15 cellular contexts compared by ENCODE assay signal in the genomic region with DNA sequence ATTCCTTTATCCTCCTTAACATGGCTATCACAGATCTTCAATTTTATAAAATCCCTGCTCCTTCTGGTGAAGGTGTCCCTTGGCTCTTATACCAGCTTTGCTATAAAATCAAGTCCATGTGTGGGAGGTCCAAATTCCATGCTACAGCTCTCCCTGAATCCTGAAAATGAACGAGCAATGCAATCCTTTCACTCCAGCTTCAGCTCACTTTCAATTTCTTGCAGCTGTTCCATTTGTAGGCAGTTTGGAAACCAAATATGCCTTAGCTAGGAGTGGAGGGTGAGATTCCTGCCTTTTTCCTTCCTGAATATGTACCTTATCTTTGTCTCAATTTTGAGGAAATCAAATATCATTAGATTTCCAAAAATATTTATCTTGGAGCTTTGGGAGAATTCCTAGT.
DNase-seq lines count a peak whose midpoint lies in the region; TF ChIP-seq lines count a peak whose summit lies in the region.
"Had no signal": no experiment of that assay in that cellular context is flagged by ENCODE, and none has a peak within 500 bp of the region (broad histone marks: within the 10 kb centered on the region; RNA-seq: fewer than 3 reads in every experiment).

No MANE protein-coding gene starts in this region.

- H3K4me1 Mint-ChIP-seq in nephron, result peaks cover 26% of the 10 kb centered on the region
- H3K4me1 Mint-ChIP-seq in type B pancreatic cell (ENCODE audit: unreplicated experiment), result no peaks in the 10 kb centered on the region
- H3K4me1 Mint-ChIP-seq: CD14-positive monocyte had no signal

- H3K4me1 ChIP-seq in adipocyte (ENCODE audit: control insufficient read depth, insufficient read depth, low read length), result no peaks in the 10 kb centered on the region
- H3K4me1 ChIP-seq: BLaER1 had no signal

- H3K27me3 Mint-ChIP-seq in nephron (ENCODE audit: low read depth) (no peaks in the 10 kb centered on the region), type B pancreatic cell (no peaks in the 10 kb centered on the region)

- peaks cover 10% of the 10 kb centered on the region for H3K36me3 Mint-ChIP-seq in nephron (ENCODE audit: low read depth)
- no peaks in the 10 kb centered on the region for H3K36me3 Mint-ChIP-seq in type B pancreatic cell
- H3K36me3 Mint-ChIP-seq: CD14-positive monocyte had no signal

- no peak overlapping the region for H3K4me3 Mint-ChIP-seq in nephron
- H3K4me3 Mint-ChIP-seq in type B pancreatic cell, result no peak overlapping the region
- H3K4me3 Mint-ChIP-seq: CD14-positive monocyte; CD4-positive, alpha-beta memory T cell; H9 had no signal

- H3K4me3 ChIP-seq in adipocyte (ENCODE audit: low read length), result no peak overlapping the region
- H3K4me3 ChIP-seq: BLaER1 had no signal

- H3K27ac Mint-ChIP-seq in nephron (peak overlapping the region; percentile 58 to 86 (median 82)), type B pancreatic cell (no peak overlapping the region)
- H3K27ac Mint-ChIP-seq: CD14-positive monocyte; CD4-positive, alpha-beta memory T cell had no signal

- H3K9ac ChIP-seq in adipocyte (ENCODE audit: low read length), result no peak overlapping the region
- H3K9ac ChIP-seq: BLaER1 had no signal

- H3K27me3 ChIP-seq in adipocyte (replicated peaks; ENCODE audit: control insufficient read depth, insufficient read depth, low read length), result no peaks in the 10 kb centered on the region
- H3K27me3 ChIP-seq: BLaER1 had no signal

- H3K9me3 Mint-ChIP-seq in nephron (peaks cover 23% of the 10 kb centered on the region), type B pancreatic cell (peaks cover 5% of the 10 kb centered on the region)

- no peaks in the 10 kb centered on the region for H3K36me3 ChIP-seq in adipocyte (ENCODE audit: control insufficient read depth, insufficient read depth, low read length, severe bottlenecking)
- H3K36me3 ChIP-seq: BLaER1 had no signal

- peaks cover 6% of the 10 kb centered on the region for H3K9me3 ChIP-seq in adipocyte (ENCODE audit: control insufficient read depth, low read length)

- no peak for TF ChIP-seq CTCF in nephron (IDR thresholded peaks at IDR 0.05; ENCODE audit: unreplicated experiment in 3 of 3)
- no peak for TF ChIP-seq CTCF in type B pancreatic cell (conservative IDR thresholded peaks at IDR 0.05)

- DNase-seq in adipocyte (ENCODE audit: low read depth) (peak; percentile 50), fibroblast of peridontal ligament (ENCODE audit: extremely low read depth) (peak; percentile 37), type B pancreatic cell (ENCODE audit: extremely low spot score, unreplicated experiment) (no peak), KG1 (lab: John Stamatoyannopoulos, UW) (no peak), SHP77 (lab: John Stamatoyannopoulos, UW) (no peak), RKO (ENCODE audit: low spot score) (no peak)
- DNase-seq: 8988T; CD4-positive, alpha-beta memory T cell; DMS153; DMS79; GDM1; H9 had no signal

Comparison
In these comparisons a context has a peak if more than half of its experiments do, and no peak if none do; other contexts are left out.
1. DNase-seq: peak in adipocyte (single experiment) and fibroblast of peridontal ligament (single experiment); none in type B pancreatic cell (single experiment), KG1 (single experiment), SHP77 (0 of 2) and RKO (single experiment).